In the genomic region with DNA sequence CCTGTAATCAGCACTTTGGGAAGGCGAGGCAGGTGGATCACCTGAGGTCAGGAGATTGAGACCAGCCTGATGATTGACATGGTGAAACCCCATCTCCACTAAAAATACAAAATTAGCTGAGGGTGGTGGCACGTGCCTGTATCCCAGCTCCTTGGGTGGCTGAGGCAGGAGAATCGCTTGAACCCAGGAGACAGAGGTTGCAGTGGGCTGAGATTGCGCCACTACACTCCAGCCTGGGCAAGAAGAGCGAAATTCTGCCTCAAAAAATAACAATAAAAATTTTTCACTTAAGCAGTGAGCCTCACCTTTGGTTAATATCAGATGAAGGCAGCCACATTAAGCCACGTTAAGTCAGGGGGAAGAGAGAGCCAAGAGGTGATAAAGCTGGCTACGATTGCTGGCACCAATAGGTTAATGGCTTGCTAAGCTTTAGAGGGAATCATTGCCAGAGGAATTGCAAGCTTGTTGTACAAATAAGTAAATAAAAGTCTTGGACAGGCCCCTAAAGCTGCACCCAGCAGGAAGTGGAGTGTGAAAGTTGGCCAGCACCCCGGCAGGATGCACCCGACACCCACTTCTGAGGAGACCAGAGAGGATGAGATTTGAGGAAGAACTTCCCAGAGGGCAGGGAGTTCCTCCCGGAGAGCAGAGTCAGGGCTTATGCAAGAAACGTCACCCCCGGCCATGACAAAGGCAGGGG, we compare ENCODE assay signal across 15 cellular contexts. TPM values are rescaled to one million over a fixed set of nuclear protein-coding genes. Genes with fewer than 3 reads are reported as not detected.
DNase-seq lines count a peak whose midpoint lies in the region; ATAC-seq and TF ChIP-seq lines count a peak whose summit lies in the region.
"Had no signal": no experiment of that assay in that cellular context is flagged by ENCODE, and none has a peak within 500 bp of the region (broad histone marks: within the 10 kb centered on the region; RNA-seq: fewer than 3 reads in every experiment).

No MANE protein-coding gene starts in this region.

- H3K9me2 ChIP-seq in PC-3 (replicated peaks; ENCODE audit: low read length), result no peaks in the 10 kb centered on the region

- no peaks in the 10 kb centered on the region for H3K9me3 ChIP-seq in CD8-positive, alpha-beta T cell (ENCODE audit: low read length)
- no peaks in the 10 kb centered on the region for H3K9me3 ChIP-seq in PC-3 (ENCODE audit: low read length)
- H3K9me3 ChIP-seq: ascending aorta, BE2C, ovary, thoracic aorta had no signal

- TF ChIP-seq CTCF in CD8-positive, alpha-beta T cell (IDR thresholded peaks at IDR 0.05), result no peak
- TF ChIP-seq CTCF in PC-3 (conservative IDR thresholded peaks at IDR 0.05; ENCODE audit: low read depth, low read length), result no peak

- no peaks in the 10 kb centered on the region for H3K4me1 ChIP-seq in CD8-positive, alpha-beta T cell (ENCODE audit: insufficient read depth, low read length)
- H3K4me1 ChIP-seq in PC-3 (ENCODE audit: insufficient read depth, low read length), result peaks cover 32% of the 10 kb centered on the region
- H3K4me1 ChIP-seq: ascending aorta had no signal

- H3K27me3 Mint-ChIP-seq in CD8-positive, alpha-beta T cell (ENCODE audit: low read depth), result no peaks in the 10 kb centered on the region

- H4K20me1 ChIP-seq in PC-3 (ENCODE audit: low read length), result no peaks in the 10 kb centered on the region

- DNase-seq in CD1c-positive myeloid dendritic cell (ENCODE audit: extremely low spot score), result peak; percentile 36
- no peak for DNase-seq in CD8-positive, alpha-beta T cell
- peak; percentile 23 for DNase-seq in PC-3
- DNase-seq in mucosa of gallbladder (ENCODE audit: low spot score), result peak; percentile 56
- DNase-seq in hypothalamus (lab: John Stamatoyannopoulos, UW), result no peak
- DNase-seq: BE2C, DND-41, NCI-H1694 treated with DMSO at 0.1 percent for 48 hours, ovary, small intestine had no signal

- H3K36me3 Mint-ChIP-seq in CD8-positive, alpha-beta T cell, result peaks cover 32% of the 10 kb centered on the region

- peak overlapping the region; percentile 13 for H3K27ac Mint-ChIP-seq in CD8-positive, alpha-beta T cell

- no peaks in the 10 kb centered on the region for H3K79me2 ChIP-seq in PC-3 (ENCODE audit: low read length)

- intact Hi-C loops in CD8-positive, alpha-beta T cell (cut with DNase I, micrococcal nuclease), result no loop called here
- intact Hi-C loops in PC-3 (cut with micrococcal nuclease), result loop anchor here (5.0 kb wide), 1 partner anchor 113 kb away; no protein-coding TSS in a partner anchor

- H3K4me2 ChIP-seq in PC-3 (ENCODE audit: low read length), result no peak overlapping the region

- H3K36me3 ChIP-seq in CD8-positive, alpha-beta T cell (ENCODE audit: insufficient read depth, low read length), result peaks cover 15% of the 10 kb centered on the region
- H3K36me3 ChIP-seq in PC-3 (ENCODE audit: low read depth, low read length), result peaks cover 2% of the 10 kb centered on the region; the same call in 1 of the 2 replicates
- H3K36me3 ChIP-seq: ovary had no signal

- no peak overlapping the region for H3K27ac ChIP-seq in CD8-positive, alpha-beta T cell (ENCODE audit: low read depth, low read length)
- no peak overlapping the region for H3K27ac ChIP-seq in PC-3 (ENCODE audit: low read length)
- H3K27ac ChIP-seq: ascending aorta, ovary, thoracic aorta had no signal

- H3F3A ChIP-seq in PC-3 (ENCODE audit: low read length, unreplicated experiment), result peaks cover 4% of the 10 kb centered on the region

- H3K9ac ChIP-seq in PC-3 (ENCODE audit: low read length), result no peak overlapping the region

- no TSS peak for BruUV-seq in PC-3 (replicated peaks; lab: Mats Ljungman, UMichigan)

- H3K27me3 ChIP-seq in CD8-positive, alpha-beta T cell (ENCODE audit: insufficient read depth, low read length), result no peaks in the 10 kb centered on the region
- no peaks in the 10 kb centered on the region for H3K27me3 ChIP-seq in PC-3 (ENCODE audit: low read length)
- H3K27me3 ChIP-seq: ascending aorta, BE2C, ovary had no signal

- H2AFZ ChIP-seq in PC-3 (ENCODE audit: low read length), result no peak overlapping the region

- POLR2A ChIA-PET in CD8-positive, alpha-beta T cell (lab: Charles Lee), result no interaction called here
- POLR2A ChIA-PET in PC-3 (lab: Charles Lee; ENCODE audit: unreplicated experiment), result no interaction called here

- CTCF ChIA-PET in CD8-positive, alpha-beta T cell (lab: Charles Lee), result no interaction called here
- CTCF ChIA-PET in PC-3 (lab: Charles Lee), result interaction anchor here (0.6 kb wide), 1 partner anchor 118 kb away, joined by 3 read pairs; no protein-coding TSS in a partner anchor

- no peak overlapping the region for H3K4me3 ChIP-seq in CD8-positive, alpha-beta T cell (ENCODE audit: low read depth, low read length)
- no peak overlapping the region for H3K4me3 ChIP-seq in PC-3 (ENCODE audit: low read length)
- H3K4me3 ChIP-seq: ascending aorta, ovary, thoracic aorta had no signal

- ATAC-seq in CD8-positive, alpha-beta T cell, result no peak
- ATAC-seq in PC-3, result peak; percentile 43
- no peak for ATAC-seq in HG03342 (IDR thresholded peaks at IDR 0.05; ENCODE audit: unreplicated experiment)
- no peak for ATAC-seq in GM19324 (IDR thresholded peaks at IDR 0.05; ENCODE audit: low FRiP score, unreplicated experiment)
- ATAC-seq: activated CD4-positive, CD25-positive, alpha-beta regulatory T cell treated with anti-CD3 and anti-CD28 coated beads, Interleukin-2, amount 50 U/mL, for 24 hours had no signal

- H3K9me3 Mint-ChIP-seq in CD8-positive, alpha-beta T cell, result no peaks in the 10 kb centered on the region

- no peaks in the 10 kb centered on the region for H3K4me1 Mint-ChIP-seq in CD8-positive, alpha-beta T cell (ENCODE audit: low read depth)

- no peak overlapping the region for H3K4me3 Mint-ChIP-seq in CD8-positive, alpha-beta T cell

RNA-seq across cellular contexts. Expression of a gene that starts 41.3 kb away (rescaled TPM):
- total RNA-seq in CD8-positive, alpha-beta T cell, result 1 to 10 TPM; 4.1 to 6.3 TPM
- total RNA-seq in PC-3 (2014; rRNA removed), result 0.75 and 2.1 TPM in 2 replicates
- 260 TPM for total RNA-seq in mucosa of gallbladder

RNA-seq across cellular contexts. Expression of a gene that starts 49.7 kb away (rescaled TPM):
- 10 to 100 TPM; 77.7 to 87.7 TPM for total RNA-seq in CD8-positive, alpha-beta T cell
- 230 and 321 TPM in 2 replicates for total RNA-seq in PC-3 (2014; rRNA removed)
- total RNA-seq in mucosa of gallbladder, result 69.4 TPM

Comparison
In these comparisons a context has a peak if more than half of its experiments do, and no peak if none do; other contexts are left out.
1. DNase-seq: peak in CD1c-positive myeloid dendritic cell (single experiment), PC-3 (single experiment) and mucosa of gallbladder (single experiment); none in CD8-positive, alpha-beta T cell (0 of 7) and hypothalamus (0 of 51).
2. RNA of a gene that starts 41.3 kb away (total RNA-seq): 260 TPM in mucosa of gallbladder (single experiment); 4.1 to 6.3 TPM in CD8-positive, alpha-beta T cell and 0.75 to 2.1 TPM in PC-3; every median in the first group is over 10 times any median in the second.